In the genomic region with DNA sequence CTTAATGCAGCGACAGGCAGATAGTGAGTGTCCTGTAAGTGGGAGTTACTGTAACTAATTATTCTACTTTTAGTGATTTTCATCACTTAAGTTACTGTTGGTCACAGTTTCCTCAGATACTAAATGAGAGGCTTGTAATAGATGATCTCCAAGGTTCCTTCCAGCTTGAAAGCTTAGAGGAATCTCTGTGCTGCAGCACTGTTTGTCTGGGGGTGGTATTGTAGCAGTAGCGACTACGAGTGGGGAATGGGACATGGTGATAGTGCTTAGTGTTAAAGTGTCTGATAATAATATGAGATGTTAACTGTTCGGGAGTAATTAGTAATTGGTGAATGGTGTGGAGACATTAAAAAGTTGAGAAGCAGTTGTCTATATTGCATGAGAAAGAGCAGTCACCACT, we compare ENCODE assay signal across 1 cellular context.
TF ChIP-seq lines count a peak whose summit lies in the region.

No MANE protein-coding gene starts in this region.

TF ChIP-seq in SK-N-SH, 30 proteins besides CTCF, POLR2A, EP300 and RAD21:
- no peak for TF ChIP-seq SIN3A (IDR thresholded peaks at IDR 0.05; ENCODE audit: borderline replicate concordance, low read depth, low read length)
